ENCODE assay signal across 23 cellular contexts in the genomic region with DNA sequence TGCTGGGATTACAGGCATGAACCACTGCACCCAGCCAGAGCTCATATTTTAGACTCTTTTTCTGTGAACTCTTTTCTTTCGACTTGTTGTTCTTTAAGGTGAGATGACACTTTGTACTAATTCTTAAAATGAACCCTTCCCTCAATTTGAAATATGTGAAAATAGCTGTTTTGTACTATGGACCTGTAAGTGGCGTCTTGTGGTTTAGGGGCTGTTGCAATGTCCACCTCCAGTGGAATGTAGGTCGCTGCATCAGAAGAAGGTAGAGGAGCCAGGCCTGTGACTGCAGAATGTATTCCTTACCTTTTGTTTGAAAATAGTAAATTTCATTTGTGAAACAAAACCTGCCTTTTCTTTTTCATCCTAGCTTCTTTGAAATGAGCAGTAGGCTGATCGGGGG. TPM values are rescaled to one million over a fixed set of nuclear protein-coding genes. Genes with fewer than 3 reads are reported as not detected.
A peak's percentile ranks its signal among the peaks of the same experiment; 100 is the strongest.
DNase-seq lines count a peak whose midpoint lies in the region; ATAC-seq, FAIRE-seq and TF ChIP-seq lines count a peak whose summit lies in the region.
"Had no signal": no experiment of that assay in that cellular context is flagged by ENCODE, and none has a peak within 500 bp of the region (broad histone marks: within the 10 kb centered on the region; RNA-seq: fewer than 3 reads in every experiment).

No MANE protein-coding gene starts in this region.

- H3K27ac ChIP-seq in K562 (ENCODE audit: extremely low read depth, low read depth, low read length), result no peak overlapping the region
- H3K27ac ChIP-seq in neutrophil, result peak overlapping the region; percentile 56
- H3K27ac ChIP-seq in tibial nerve, result no peak overlapping the region

- no peaks in the 10 kb centered on the region for H4K20me1 ChIP-seq in K562 (replicated peaks; ENCODE audit: control insufficient read depth, insufficient read depth, low read length)

- no peak for DNase-seq in CD14-positive monocyte (ENCODE audit: low spot score)
- DNase-seq in K562 (ENCODE audit: extremely low read depth in 1 of 4, low spot score in 3 of 4), result no peak
- DNase-seq in mesothelial cell of epicardium (ENCODE audit: low spot score in 2 of 2, unreplicated experiment in 2 of 2), result no peak
- DNase-seq in tibial nerve (ENCODE audit: low spot score in 2 of 2), result no peak
- DNase-seq in H4 (ENCODE audit: low spot score), result no peak
- no peak for DNase-seq in frontal cortex (ENCODE audit: low spot score in 2 of 2)
- DNase-seq in activated T-cell treated with anti-CD3 and anti-CD28 coated beads, Interleukin-2, amount 50 U/mL, for 48 hours, result no peak
- DNase-seq: 8988T; C1 segment of cervical spinal cord; CD8-positive, alpha-beta memory T cell; GOT3; MM.1S; NCI-H1048; NCI-H1417 treated with DMSO at 0.1 percent for 48 hours; NCI-H187; NCI-H446; NCI-H526; PC-3; RPMI8226; SHP77 had no signal

- H3K36me3 Mint-ChIP-seq in CD14-positive monocyte, result peaks cover 28 to 56% of the 10 kb centered on the region in 2 donors
- peaks cover 11% of the 10 kb centered on the region for H3K36me3 Mint-ChIP-seq in mesothelial cell of epicardium

- no peak for TF ChIP-seq CTCF in CD14-positive monocyte (IDR thresholded peaks at IDR 0.05)
- TF ChIP-seq CTCF in K562 (IDR thresholded peaks at IDR 0.05 in 2 of 3, conservative IDR thresholded peaks at IDR 0.05 in 1 of 3; ENCODE audit: insufficient read depth in 2 of 3, low read depth in 1 of 3, low read length in 3 of 3), result no peak
- TF ChIP-seq CTCF in mesothelial cell of epicardium (IDR thresholded peaks at IDR 0.05; ENCODE audit: unreplicated experiment), result no peak
- TF ChIP-seq CTCF in neutrophil (IDR thresholded peaks at IDR 0.05), result no peak
- no peak for TF ChIP-seq CTCF in tibial nerve (IDR thresholded peaks at IDR 0.05)

- no peaks in the 10 kb centered on the region for H3K27me3 Mint-ChIP-seq in CD14-positive monocyte (ENCODE audit: low read depth in 3 of 3)
- no peaks in the 10 kb centered on the region for H3K27me3 Mint-ChIP-seq in mesothelial cell of epicardium (ENCODE audit: low read depth)
- H3K27me3 Mint-ChIP-seq: CD8-positive, alpha-beta memory T cell had no signal

- peaks cover 99% of the 10 kb centered on the region for H3K79me2 ChIP-seq in K562 (ENCODE audit: control insufficient read depth, insufficient read depth, low read length)

- no peak overlapping the region for H2AFZ ChIP-seq in K562 (ENCODE audit: low read depth, low read length)

- no peak for FAIRE-seq in K562 (lab: Jason Lieb, UNC)
- FAIRE-seq in frontal cortex (lab: Jason Lieb, UNC), result no peak
- FAIRE-seq: G401.6, GM18507 had no signal

- H3K4me2 ChIP-seq in K562 (ENCODE audit: insufficient read depth, low read length), result no peak overlapping the region

- no peaks in the 10 kb centered on the region for H3K9me1 ChIP-seq in K562 (ENCODE audit: control insufficient read depth, insufficient read depth, low read length)

- CTCF ChIA-PET in K562 (lab: Yijun Ruan, JAX; ENCODE audit: low intra/inter-chr PET ratio), result no interaction called here

- peak overlapping the region in 5 of 7 donors; percentile 4 to 68 (median 60) for H3K27ac Mint-ChIP-seq in CD14-positive monocyte
- H3K27ac Mint-ChIP-seq in mesothelial cell of epicardium, result peak overlapping the region; percentile 7

- H3K9me3 Mint-ChIP-seq in CD14-positive monocyte (no peaks in the 10 kb centered on the region), mesothelial cell of epicardium (peaks cover 5% of the 10 kb centered on the region)
- H3K9me3 Mint-ChIP-seq: CD8-positive, alpha-beta memory T cell had no signal

- H3K9me3 ChIP-seq in K562 (replicated peaks; ENCODE audit: control insufficient read depth, insufficient read depth, low read depth, low read length) (no peaks in the 10 kb centered on the region), neutrophil (no peaks in the 10 kb centered on the region), tibial nerve (no peaks in the 10 kb centered on the region)

- H3K4me3 Mint-ChIP-seq in CD14-positive monocyte (no peak overlapping the region), mesothelial cell of epicardium (no peak overlapping the region)
- H3K4me3 Mint-ChIP-seq: CD8-positive, alpha-beta memory T cell had no signal

- no peaks in the 10 kb centered on the region for H3K27me3 ChIP-seq in K562 (ENCODE audit: control insufficient read depth in 2 of 2, insufficient read depth in 2 of 2, low read length in 2 of 2)
- no peaks in the 10 kb centered on the region for H3K27me3 ChIP-seq in neutrophil
- no peaks in the 10 kb centered on the region for H3K27me3 ChIP-seq in tibial nerve

- in situ Hi-C loops in K562 (cut with MboI), result no loop called here

- H3K4me1 Mint-ChIP-seq in CD14-positive monocyte (peaks cover 47% of the 10 kb centered on the region), mesothelial cell of epicardium (peaks cover 25% of the 10 kb centered on the region)

- TF ChIP-seq EP300 in K562 (IDR thresholded peaks at IDR 0.05; ENCODE audit: low read length) (no peak), tibial nerve (IDR thresholded peaks at IDR 0.05) (no peak)

- H3K4me1 ChIP-seq in K562 (replicated peaks in 1 of 2; ENCODE audit: control insufficient read depth in 2 of 2, insufficient read depth in 2 of 2, low read length in 2 of 2) (peaks cover 4 to 40% of the 10 kb centered on the region in 2 experiments; a peak in 3 of 5 replicates), neutrophil (ENCODE audit: control insufficient read depth in 1 of 2, insufficient read depth in 1 of 2, low read depth in 1 of 2, low read length in 1 of 2) (peaks cover 49 to 59% of the 10 kb centered on the region in 2 experiments), tibial nerve (peaks cover 0 to 68% (median 19%) of the 10 kb centered on the region in 4 donors)

- WGBS in K562 (ENCODE audit: insufficient coverage, low coverage, missing lambda C conversion rate), result 49% methylated on average over 4 of the region's 4 CpGs
- 75 to 84% methylated on average over 4 of the region's 4 CpGs for WGBS in tibial nerve, 2 donors

- no TSS peak for BruUV-seq in K562 (replicated peaks; lab: Mats Ljungman, UMichigan)

- ATAC-seq in K562, result 0 out of 3 replicates have a peak, but pooled peaks have one; percentile 12
- ATAC-seq: PC-3 had no signal

- intact Hi-C loops in CD14-positive monocyte (cut with micrococcal nuclease), result no loop called here
- intact Hi-C loops in K562 (cut with micrococcal nuclease), result no loop called here

- no peak overlapping the region for H3K4me3 ChIP-seq in K562
- no peak overlapping the region for H3K4me3 ChIP-seq in neutrophil (ENCODE audit: low read depth in 1 of 2, low read length in 1 of 2)
- H3K4me3 ChIP-seq in tibial nerve, result no peak overlapping the region

- POLR2A ChIA-PET in K562 (lab: Yijun Ruan, JAX), result interaction anchor here (0.6 to 3.1 kb wide), 6 partner anchors 9 to 539 kb away, joined by 3 to 15 read pairs (median 3); no protein-coding TSS in a partner anchor

- H3K36me3 ChIP-seq in K562 (ENCODE audit: control insufficient read depth, insufficient read depth, low read length) (peaks cover 34% of the 10 kb centered on the region), neutrophil (peaks cover 8% of the 10 kb centered on the region), tibial nerve (no peaks in the 10 kb centered on the region)

- no peak for TF ChIP-seq POLR2A in K562 (conservative IDR thresholded peaks at IDR 0.05)
- no peak for TF ChIP-seq POLR2A in tibial nerve (IDR thresholded peaks at IDR 0.05)

- no peak overlapping the region for H3K9ac ChIP-seq in K562 (ENCODE audit: insufficient read depth in 1 of 2, low read depth in 2 of 2, low read length in 2 of 2)

- TF ChIP-seq RAD21 in K562 (CRISPR knock-in tag; conservative IDR thresholded peaks at IDR 0.05 in 1 of 2, IDR thresholded peaks at IDR 0.05 in 1 of 2), result no peak

RNA-seq across cellular contexts. Expression of a gene that starts 38.9 kb away (rescaled TPM):
- polyA plus RNA-seq in CD14-positive monocyte, result 10 to 100 TPM; 25.7 to 36.1 TPM
- 142 and 253 TPM in 2 replicates for total RNA-seq in K562 (2011; cell fraction: chromatin; rRNA removed; ENCODE audit: low replicate concordance)
- total RNA-seq in K562 (2011; cell fraction: nucleolus; rRNA removed), result 37.0 and 58.0 TPM in 2 replicates
- 132 and 200 TPM in 2 replicates for total RNA-seq in K562 (2011; cell fraction: nucleoplasm; rRNA removed)
- total RNA-seq in K562 (2014; rRNA removed), result 19.1 and 20.2 TPM in 2 replicates
- 23.8 and 29.5 TPM in 2 replicates for total RNA-seq in K562 (2014; rRNA removed; fragmentation: Illumina TruSeq; extraction: Trizol)
- 25.6 and 26.1 TPM in 2 replicates for total RNA-seq in K562 (2015; rRNA removed; fragmentation: Illumina TruSeq; extraction: Trizol)
- 29.5 and 35.8 TPM in 2 replicates for total RNA-seq in K562 (2021)
- polyA plus RNA-seq in K562 (2011; rRNA removed), result 10.9 and 12.1 TPM in 2 replicates
- polyA plus RNA-seq in K562 (2011; cell fraction: cytosol; rRNA removed), result 7.1 and 12.2 TPM in 2 replicates
- polyA plus RNA-seq in K562 (2011; cell fraction: nucleus; rRNA removed), result 46.5 and 50.1 TPM in 2 replicates
- polyA plus RNA-seq in K562 (2012), result 14.7 and 30.8 TPM in 2 replicates
- 14.0 and 16.2 TPM in 2 replicates for polyA plus RNA-seq in K562 (2014; fragmentation: Illumina TruSeq; extraction: Trizol)
- 10 to 100 TPM in 1 of 2 experiments, 1 to 10 TPM in 1; 7.0 to 10.5 TPM for polyA plus RNA-seq in K562 (2014; fragmentation: Nextera tagmentation; extraction: Ambion mirVana)
- 9.2 and 9.8 TPM in 2 replicates for polyA plus RNA-seq in K562 (2014; rRNA removed)
- 46.1 and 71.6 TPM in 2 replicates for polyA minus RNA-seq in K562 (2011; rRNA and poly(A)+ RNA removed)
- polyA minus RNA-seq in K562 (2011; cell fraction: cytosol; rRNA and poly(A)+ RNA removed), result 11.2 and 13.2 TPM in 2 replicates
- polyA minus RNA-seq in K562 (2011; cell fraction: nucleus; rRNA and poly(A)+ RNA removed), result 59.6 and 111 TPM in 2 replicates
- total RNA-seq in mesothelial cell of epicardium, result 123 to 131 TPM (median 123 TPM) in 3 replicates
- 100 to 1,000 TPM in 2 of 4 donors, 10 to 100 TPM in 2; 87.5 to 106 (median 95.7) TPM for total RNA-seq in tibial nerve
- total RNA-seq in H4 (2014; rRNA removed; shearing (Covaris generic)), result 61.0 and 65.8 TPM in 2 replicates
- total RNA-seq in frontal cortex, result 14.7 TPM
